32 cellular contexts compared by ENCODE assay signal in genomic region chr1:54391450-54392071, GRCh38. TPM values are rescaled to one million over a fixed set of nuclear protein-coding genes. Genes with fewer than 3 reads are reported as not detected.
A peak's percentile ranks its signal among the peaks of the same experiment; 100 is the strongest.
DNase-seq lines count a peak whose midpoint lies in the region; ATAC-seq, FAIRE-seq and TF ChIP-seq lines count a peak whose summit lies in the region.
"Had no signal": no experiment of that assay in that cellular context is flagged by ENCODE, and none has a peak within 500 bp of the region (broad histone marks: within the 10 kb centered on the region; RNA-seq: fewer than 3 reads in every experiment).

No MANE protein-coding gene starts in this region.

- H3K27me3 ChIP-seq in subcutaneous abdominal adipose tissue (ENCODE audit: control insufficient read depth in 5 of 5, insufficient read depth in 4 of 5, low read length in 5 of 5) (no peaks in the 10 kb centered on the region), HepG2 (ENCODE audit: control insufficient read depth in 1 of 2, insufficient read depth in 2 of 2, low read length in 2 of 2) (no peaks in the 10 kb centered on the region; a peak in 1 of 5 replicates)
- H3K27me3 ChIP-seq: gastroesophageal sphincter, Peyer's patch, suprapubic skin had no signal

- TF ChIP-seq EP300 in HepG2 (IDR thresholded peaks at IDR 0.05; ENCODE audit: low read depth in 2 of 2, low read length in 2 of 2) (no peak), HepG2 (CRISPR knock-in tag; IDR thresholded peaks at IDR 0.05; ENCODE audit: borderline replicate concordance) (no peak)

- no peaks in the 10 kb centered on the region for H4K20me1 ChIP-seq in HepG2 (ENCODE audit: insufficient read depth, low read length)

- no peaks in the 10 kb centered on the region for H3K9me3 Mint-ChIP-seq in activated T-cell treated with anti-CD3 and anti-CD28 coated beads, Interleukin-2, amount 50 U/mL, for 24 hours
- no peaks in the 10 kb centered on the region for H3K9me3 Mint-ChIP-seq in activated T-cell treated with anti-CD3 and anti-CD28 coated beads, Interleukin-2, amount 50 U/mL, for 4 hours
- H3K9me3 Mint-ChIP-seq in neural crest cell: no peaks in the 10 kb centered on the region
- H3K9me3 Mint-ChIP-seq: activated B cell treated with CpG ODN at 0.5 μM for 24 hours; activated CD4-positive, alpha-beta memory T cell treated with anti-CD3 and anti-CD28 coated beads for 36 hours; activated T-helper 17 cell treated with anti-CD3 and anti-CD28 coated beads, Interleukin-2, amount 50 U/mL, for 72 hours; immature natural killer cell; stimulated activated memory B cell treated with anti-CD40 and anti-IgM and Interleukin-4, amounts not matched to agents 10 μg/mL and 1 μg/mL and 100 μg/mL, for 72 hours had no signal

- H3K4me1 Mint-ChIP-seq in activated T-cell treated with anti-CD3 and anti-CD28 coated beads, Interleukin-2, amount 50 U/mL, for 24 hours (ENCODE audit: low read depth): peaks cover 47% of the 10 kb centered on the region
- H3K4me1 Mint-ChIP-seq in activated T-cell treated with anti-CD3 and anti-CD28 coated beads, Interleukin-2, amount 50 U/mL, for 4 hours (ENCODE audit: low read depth): peaks cover 13% of the 10 kb centered on the region
- H3K4me1 Mint-ChIP-seq in neural crest cell: peaks cover 47% of the 10 kb centered on the region
- H3K4me1 Mint-ChIP-seq: activated B cell treated with CpG ODN at 0.5 μM for 24 hours had no signal

- intact Hi-C loops in HepG2 (cut with micrococcal nuclease; ENCODE audit: unreplicated experiment): no loop called here

- no peak overlapping the region for H2AFZ ChIP-seq in HepG2 (ENCODE audit: low read length)

- no peak for TF ChIP-seq RAD21 in HepG2 (CRISPR knock-in tag; IDR thresholded peaks at IDR 0.05)

- no peak for DNase-seq in activated T-cell treated with anti-CD3 and anti-CD28 coated beads, Interleukin-2, amount 50 U/mL, for 24 hours
- no peak for DNase-seq in activated T-cell treated with anti-CD3 and anti-CD28 coated beads, Interleukin-2, amount 50 U/mL, for 4 hours
- DNase-seq in ecto neural progenitor cell (ENCODE audit: low spot score) (peak; percentile 77), neural crest cell (ENCODE audit: low read depth, low spot score) (peak; percentile 46), HepG2 (ENCODE audit: low spot score) (no peak), T-helper 2 cell (no peak)
- DNase-seq: 8988T; activated B cell treated with CpG ODN at 0.5 μM for 24 hours; activated CD4-positive, alpha-beta memory T cell treated with anti-CD3 and anti-CD28 coated beads for 36 hours; activated CD8-positive, alpha-beta memory T cell treated with anti-CD3 and anti-CD28 coated beads, Interleukin-2, amount 50 U/mL, for 4 hours; activated naive CD4-positive, alpha-beta T cell treated with anti-CD3 and anti-CD28 coated beads, Interleukin-2, amount 50 U/mL, for 16 hours; cortex of kidney; DMS79 treated with DMSO at 0.1 percent for 48 hours; immature natural killer cell; mesendoderm; NCI-H146; NCI-H2107; NCI-H510A treated with DMSO at 0.1 percent for 48 hours; NK-92 treated with Interleukin-12 subunit alpha and Interleukin-12 subunit beta, amount 100 ng/mL, for 24 hours; Peyer's patch; SHP77 treated with DMSO at 0.1 percent for 48 hours; stimulated activated CD4-positive, alpha-beta T cell treated with anti-CD3 and anti-CD28 coated beads, Interleukin-4, amount 100 ng/mL, for 24 hours had no signal

- 99% methylated on average over 9 of the region's 13 CpGs for WGBS in HepG2 (ENCODE audit: low lambda C conversion rate)

- no peak overlapping the region for H3K4me3 Mint-ChIP-seq in activated T-cell treated with anti-CD3 and anti-CD28 coated beads, Interleukin-2, amount 50 U/mL, for 24 hours
- H3K4me3 Mint-ChIP-seq in activated T-cell treated with anti-CD3 and anti-CD28 coated beads, Interleukin-2, amount 50 U/mL, for 4 hours: no peak overlapping the region
- H3K4me3 Mint-ChIP-seq in neural crest cell: peak overlapping the region; percentile 58
- H3K4me3 Mint-ChIP-seq: activated B cell treated with CpG ODN at 0.5 μM for 24 hours; activated CD4-positive, alpha-beta memory T cell treated with anti-CD3 and anti-CD28 coated beads for 36 hours; activated T-helper 17 cell treated with anti-CD3 and anti-CD28 coated beads, Interleukin-2, amount 50 U/mL, for 72 hours; CD14-positive monocyte; immature natural killer cell; stimulated activated memory B cell treated with anti-CD40 and anti-IgM and Interleukin-4, amounts not matched to agents 10 μg/mL and 1 μg/mL and 100 μg/mL, for 72 hours had no signal

- H3K4me2 ChIP-seq in HepG2 (ENCODE audit: low read depth, low read length): no peak overlapping the region

- peak overlapping the region; percentile 26 for H3K27ac Mint-ChIP-seq in activated T-cell treated with anti-CD3 and anti-CD28 coated beads, Interleukin-2, amount 50 U/mL, for 24 hours
- peak overlapping the region; percentile 90 for H3K27ac Mint-ChIP-seq in neural crest cell (ENCODE audit: unreplicated experiment)
- H3K27ac Mint-ChIP-seq: activated B cell treated with CpG ODN at 0.5 μM for 24 hours; activated CD4-positive, alpha-beta memory T cell treated with anti-CD3 and anti-CD28 coated beads for 36 hours; activated T-helper 17 cell treated with anti-CD3 and anti-CD28 coated beads, Interleukin-2, amount 50 U/mL, for 72 hours; stimulated activated memory B cell treated with anti-CD40 and anti-IgM and Interleukin-4, amounts not matched to agents 10 μg/mL and 1 μg/mL and 100 μg/mL, for 72 hours had no signal

- POLR2A ChIA-PET in HepG2 (lab: Yijun Ruan, JAX): no interaction called here

- H3K9ac ChIP-seq in subcutaneous abdominal adipose tissue (ENCODE audit: low read length in 5 of 5): peak overlapping the region in 1 of 5 donors; percentile 16
- H3K9ac ChIP-seq in HepG2 (ENCODE audit: insufficient read depth, low read depth, low read length): no peak overlapping the region

- no TSS peak for BruUV-seq in HepG2 (replicated peaks; lab: Mats Ljungman, UMichigan)

- H3K4me3 ChIP-seq in subcutaneous abdominal adipose tissue (ENCODE audit: low read depth in 1 of 5, low read length in 5 of 5) (no peak overlapping the region), HepG2 (replicated peaks in 1 of 3; ENCODE audit: insufficient read depth in 1 of 3, low read depth in 2 of 3, low read length in 3 of 3) (no peak overlapping the region)
- H3K4me3 ChIP-seq: gastroesophageal sphincter, Peyer's patch, suprapubic skin had no signal

- H3K4me1 ChIP-seq in subcutaneous abdominal adipose tissue (ENCODE audit: control insufficient read depth in 5 of 5, insufficient read depth in 5 of 5, low read length in 5 of 5) (peaks cover 3 to 24% (median 16%) of the 10 kb centered on the region in 5 donors), HepG2 (ENCODE audit: insufficient read depth, low read length) (peaks cover 4% of the 10 kb centered on the region; the same call in 1 of the 2 replicates)
- H3K4me1 ChIP-seq: suprapubic skin had no signal

- CTCF ChIA-PET in HepG2 (lab: Yijun Ruan, JAX; ENCODE audit: low intra/inter-chr PET ratio, low total read pairs): no interaction called here

- H3K9me3 ChIP-seq in subcutaneous abdominal adipose tissue (ENCODE audit: control insufficient read depth in 5 of 5, low read length in 5 of 5): no peaks in the 10 kb centered on the region
- H3K9me3 ChIP-seq in HepG2 (ENCODE audit: low read length): no peaks in the 10 kb centered on the region
- H3K9me3 ChIP-seq: gastroesophageal sphincter, Peyer's patch, suprapubic skin had no signal

- TF ChIP-seq POLR2A in HepG2 (IDR thresholded peaks at IDR 0.05; ENCODE audit: insufficient read depth in 1 of 2, low read depth in 2 of 2, low read length in 2 of 2): no peak

- no peak for TF ChIP-seq CTCF in neural crest cell (conservative IDR thresholded peaks at IDR 0.05)
- TF ChIP-seq CTCF in HepG2 (CRISPR knock-in tag; IDR thresholded peaks at IDR 0.05): no peak

- H3K36me3 ChIP-seq in subcutaneous abdominal adipose tissue (ENCODE audit: control insufficient read depth in 5 of 5, insufficient read depth in 5 of 5, low read length in 5 of 5): peaks cover 2 to 47% (median 28%) of the 10 kb centered on the region in 5 donors
- H3K36me3 ChIP-seq in HepG2 (replicated peaks in 1 of 2; ENCODE audit: control insufficient read depth in 1 of 2, insufficient read depth in 2 of 2, low read length in 2 of 2): peaks cover 15 to 34% of the 10 kb centered on the region in 2 experiments

- H3K27ac ChIP-seq in subcutaneous abdominal adipose tissue (ENCODE audit: low read depth, low read length) (peak overlapping the region; percentile 48), HepG2 (ENCODE audit: extremely low read length, insufficient read depth, low read length) (no peak overlapping the region)
- H3K27ac ChIP-seq: gastroesophageal sphincter, HL-60, Peyer's patch had no signal

- FAIRE-seq in HepG2 (lab: Jason Lieb, UNC): no peak
- FAIRE-seq: endometrium, urothelium cell line had no signal

- no peaks in the 10 kb centered on the region for H3K27me3 Mint-ChIP-seq in activated T-cell treated with anti-CD3 and anti-CD28 coated beads, Interleukin-2, amount 50 U/mL, for 24 hours
- no peaks in the 10 kb centered on the region for H3K27me3 Mint-ChIP-seq in activated T-cell treated with anti-CD3 and anti-CD28 coated beads, Interleukin-2, amount 50 U/mL, for 4 hours (ENCODE audit: low read depth)
- H3K27me3 Mint-ChIP-seq in neural crest cell (ENCODE audit: low read depth): no peaks in the 10 kb centered on the region
- H3K27me3 Mint-ChIP-seq: activated B cell treated with CpG ODN at 0.5 μM for 24 hours; activated CD4-positive, alpha-beta memory T cell treated with anti-CD3 and anti-CD28 coated beads for 36 hours; activated T-helper 17 cell treated with anti-CD3 and anti-CD28 coated beads, Interleukin-2, amount 50 U/mL, for 72 hours; stimulated activated memory B cell treated with anti-CD40 and anti-IgM and Interleukin-4, amounts not matched to agents 10 μg/mL and 1 μg/mL and 100 μg/mL, for 72 hours had no signal

- peaks cover 66% of the 10 kb centered on the region for H3K36me3 Mint-ChIP-seq in activated T-cell treated with anti-CD3 and anti-CD28 coated beads, Interleukin-2, amount 50 U/mL, for 24 hours (ENCODE audit: low read depth)
- peaks cover 20% of the 10 kb centered on the region for H3K36me3 Mint-ChIP-seq in activated T-cell treated with anti-CD3 and anti-CD28 coated beads, Interleukin-2, amount 50 U/mL, for 4 hours (ENCODE audit: insufficient read depth)
- peaks cover 17% of the 10 kb centered on the region for H3K36me3 Mint-ChIP-seq in neural crest cell (ENCODE audit: low read depth)

- peaks cover 7% of the 10 kb centered on the region for H3K79me2 ChIP-seq in HepG2 (ENCODE audit: insufficient read depth, low read length)

- no peak for ATAC-seq in activated T-cell treated with anti-CD3 and anti-CD28 coated beads, Interleukin-2, amount 50 U/mL, for 4 hours
- ATAC-seq in GM21723 (IDR thresholded peaks at IDR 0.05; ENCODE audit: unreplicated experiment) (no peak), HepG2 (no peak)
- ATAC-seq: activated T-helper 17 cell treated with anti-CD3 and anti-CD28 coated beads, Interleukin-2, amount 50 U/mL, for 72 hours; gastroesophageal sphincter; stimulated activated memory B cell treated with anti-CD40 and anti-IgM and Interleukin-4, amounts not matched to agents 10 μg/mL and 1 μg/mL and 100 μg/mL, for 72 hours had no signal

- in situ Hi-C loops in HepG2 (cut with HindIII; ENCODE audit: extremely low pct_ligation_motif_present, low pct_unique_long_range_greater_than_20kb): no loop called here

RNA-seq across cellular contexts. Expression of gene SSBP3, which starts 14.6 kb away (rescaled TPM):
- 10 to 100 TPM; 36.2 to 39.1 (median 37.5) TPM for total RNA-seq in activated T-cell treated with anti-CD3 and anti-CD28 coated beads, Interleukin-2, amount 50 U/mL, for 4 hours
- 94.3 and 99.0 TPM in 2 replicates for total RNA-seq in neural crest cell
- total RNA-seq in HepG2 (2016; rRNA removed; fragmentation: Illumina TruSeq; extraction: Trizol): 7.5 and 8.5 TPM in 2 replicates
- 2.4 and 2.6 TPM in 2 replicates for total RNA-seq in HepG2 (2016; cell fraction: cytosol; rRNA removed; fragmentation: Illumina TruSeq; extraction: Trizol; ENCODE audit: low read depth)
- 5.0 and 9.0 TPM in 2 replicates for total RNA-seq in HepG2 (2016; cell fraction: insoluble cytoplasmic fraction; rRNA removed; fragmentation: Illumina TruSeq; extraction: Trizol)
- total RNA-seq in HepG2 (2016; cell fraction: membrane; rRNA removed; fragmentation: Illumina TruSeq; extraction: Trizol): 6.8 and 7.0 TPM in 2 replicates
- total RNA-seq in HepG2 (2016; cell fraction: nucleus; rRNA removed; fragmentation: Illumina TruSeq; extraction: Trizol): 5.3 and 6.3 TPM in 2 replicates
- 17.6 and 19.0 TPM in 2 replicates for polyA plus RNA-seq in HepG2 (2011; rRNA removed)
- polyA plus RNA-seq in HepG2 (2011; cell fraction: cytosol; rRNA removed): 9.4 and 10.6 TPM in 2 replicates
- polyA plus RNA-seq in HepG2 (2011; cell fraction: nucleus; rRNA removed): 24.9 and 30.2 TPM in 2 replicates
- 22.3 and 30.4 TPM in 2 replicates for polyA plus RNA-seq in HepG2 (2012)
- 6.1 and 8.0 TPM in 2 replicates for polyA plus RNA-seq in HepG2 (2016; cell fraction: cytosol; fragmentation: Illumina TruSeq; extraction: Trizol; ENCODE audit: low read depth)
- 20.5 and 26.0 TPM in 2 replicates for polyA plus RNA-seq in HepG2 (2016; cell fraction: insoluble cytoplasmic fraction; fragmentation: Illumina TruSeq; extraction: Trizol; ENCODE audit: low read depth)
- 15.7 and 18.4 TPM in 2 replicates for polyA plus RNA-seq in HepG2 (2016; cell fraction: membrane; fragmentation: Illumina TruSeq; extraction: Trizol; ENCODE audit: low read depth)
- 25.5 and 27.3 TPM in 2 replicates for polyA plus RNA-seq in HepG2 (2016; cell fraction: nucleus; fragmentation: Illumina TruSeq; extraction: Trizol; ENCODE audit: insufficient read depth, low read depth)
- 10.9 and 15.9 TPM in 2 replicates for polyA minus RNA-seq in HepG2 (2011; rRNA and poly(A)+ RNA removed; ENCODE audit: low replicate concordance)
- 6.2 and 9.2 TPM in 2 replicates for polyA minus RNA-seq in HepG2 (2011; cell fraction: cytosol; rRNA and poly(A)+ RNA removed)
- polyA minus RNA-seq in HepG2 (2011; cell fraction: nucleus; rRNA and poly(A)+ RNA removed): 6.8 and 9.6 TPM in 2 replicates

Comparison
In these comparisons a context has a peak if more than half of its experiments do, and no peak if none do; other contexts are left out.
1. DNase-seq: peak in ecto neural progenitor cell (single experiment) and neural crest cell (single experiment); none in activated T-cell treated with anti-CD3 and anti-CD28 coated beads, Interleukin-2, amount 50 U/mL, for 24 hours (single experiment), activated T-cell treated with anti-CD3 and anti-CD28 coated beads, Interleukin-2, amount 50 U/mL, for 4 hours (single experiment), HepG2 (single experiment) and T-helper 2 cell (0 of 5).